In genomic region chr7:118183586-118184391, GRCh38 we compare ENCODE assay signal across 8 cellular contexts. TPM values are rescaled to one million over a fixed set of nuclear protein-coding genes. Genes with fewer than 3 reads are reported as not detected.
A peak's percentile ranks its signal among the peaks of the same experiment; 100 is the strongest.
DNase-seq lines count a peak whose midpoint lies in the region; ATAC-seq lines count a peak whose summit lies in the region.

Gene LSM8 (plus strand): TSS chr7:118184164. CDS start chr7:118184224, 60 bp downstream.

- peak; percentile 98 for ATAC-seq in GM21529 (IDR thresholded peaks at IDR 0.05; ENCODE audit: unreplicated experiment)

- H3K36me3 Mint-ChIP-seq in IgD-negative memory B cell, result peaks cover 3% of the 10 kb centered on the region

- H3K27me3 Mint-ChIP-seq in IgD-negative memory B cell, result no peaks in the 10 kb centered on the region

- H3K4me3 Mint-ChIP-seq in IgD-negative memory B cell, result peak within 1 kb of the TSS; percentile 94 to 99 (median 96)

- DNase-seq in DMS 273 treated with DMSO at 0.1 percent for 48 hours (lab: John Stamatoyannopoulos, UW) (peak; percentile 97), OCI-M2 (lab: John Stamatoyannopoulos, UW; ENCODE audit: unreplicated experiment) (peak; percentile 98), activated T-cell treated with anti-CD3 and anti-CD28 coated beads for 4 hours (peak; percentile 95), epidermal melanocyte (ENCODE audit: insufficient read length, low spot score) (peak; percentile 80), middle frontal gyrus (ENCODE audit: extremely low spot score, low spot score) (peak; percentile 96)
- DNase-seq in stimulated activated CD8-positive, alpha-beta memory T cell treated with anti-CD3 and anti-CD28 coated beads, Interleukin-2, amount 100 ng/mL, for 48 hours (ENCODE audit: low read depth in 2 of 2), result peak; percentile 88 to 93

- H3K9me3 Mint-ChIP-seq in IgD-negative memory B cell, result peaks cover 0 to 4% (median 0%) of the 10 kb centered on the region in 3 donors

- H3K27ac Mint-ChIP-seq in IgD-negative memory B cell, result peak within 1 kb of the TSS; percentile 85 to 99 (median 98)

- peaks cover 28 to 34% (median 30%) of the 10 kb centered on the region in 3 donors for H3K4me1 Mint-ChIP-seq in IgD-negative memory B cell

RNA-seq across cellular contexts. Expression of gene LSM8, which starts in this region (rescaled TPM):
- polyA plus RNA-seq in IgD-negative memory B cell, result 49.0 TPM

Comparison
In these comparisons a context has a peak if more than half of its experiments do, and no peak if none do; other contexts are left out.
1. Peak in every context shown above with its lines: DNase-seq and ATAC-seq.